Comparison of ENCODE assay signal across 3 cellular contexts in genomic region chr21:32543056-32543455, GRCh38. TPM values are rescaled to one million over a fixed set of nuclear protein-coding genes. Genes with fewer than 3 reads are reported as not detected.
"Had no signal": no experiment of that assay in that cellular context is flagged by ENCODE, and none has a peak within 500 bp of the region (broad histone marks: within the 10 kb centered on the region; RNA-seq: fewer than 3 reads in every experiment).

No MANE protein-coding gene starts in this region.

RNA-seq across cellular contexts. Expression of gene TCP10L, which starts 42.3 kb away (rescaled TPM):
- total RNA-seq: endothelial cell of umbilical vein, esophagus mucosa, fibroblast of villous mesenchyme had no signal
